ENCODE assay signal across 8 cellular contexts in genomic region chr17:57009737-57010445, GRCh38. TPM values are rescaled to one million over a fixed set of nuclear protein-coding genes. Genes with fewer than 3 reads are reported as not detected.
DNase-seq lines count a peak whose midpoint lies in the region; ATAC-seq and TF ChIP-seq lines count a peak whose summit lies in the region.

No MANE protein-coding gene starts in this region.

- H3K9me3 Mint-ChIP-seq in naive thymus-derived CD4-positive, alpha-beta T cell, result no peaks in the 10 kb centered on the region

- H3K27me3 Mint-ChIP-seq in naive thymus-derived CD4-positive, alpha-beta T cell, result peaks cover 0 to 17% (median 0%) of the 10 kb centered on the region in 5 donors

- POLR2A ChIA-PET in naive thymus-derived CD4-positive, alpha-beta T cell (lab: Charles Lee), result interaction anchor here (0.7 kb wide), 1 partner anchor 10 kb away, joined by 3 read pairs; no protein-coding TSS in a partner anchor

- no peaks in the 10 kb centered on the region for H3K36me3 ChIP-seq in naive thymus-derived CD4-positive, alpha-beta T cell (ENCODE audit: control insufficient read depth in 2 of 3, insufficient read depth in 3 of 3, low read length in 3 of 3)
- H3K36me3 ChIP-seq in stomach, result peaks cover 0 to 23% (median 11%) of the 10 kb centered on the region in 4 donors

- intact Hi-C loops in naive thymus-derived CD4-positive, alpha-beta T cell (cut with micrococcal nuclease), result loop anchor here in 1 of 2 donors (1.0 to 2.0 kb wide), 4 partner anchors 31 to 191 kb away; partner anchors contain the start of genes AKAP1 and SCPEP1
- intact Hi-C loops in stomach (cut with DNase I; ENCODE audit: low total_unique reads), result loop anchor here (10.0 kb wide), 1 partner anchor 45 kb away; no protein-coding TSS in a partner anchor

- peaks cover 0 to 8% (median 0%) of the 10 kb centered on the region in 5 donors for H3K36me3 Mint-ChIP-seq in naive thymus-derived CD4-positive, alpha-beta T cell

- H3K4me1 Mint-ChIP-seq in naive thymus-derived CD4-positive, alpha-beta T cell, result peaks cover 6 to 15% (median 10%) of the 10 kb centered on the region in 7 donors

- H3K4me3 Mint-ChIP-seq in naive thymus-derived CD4-positive, alpha-beta T cell, result peak overlapping the region in 9 of 10 donors; percentile 13 to 84 (median 66)

- H3K27ac ChIP-seq in naive thymus-derived CD4-positive, alpha-beta T cell (ENCODE audit: low read depth, low read length), result no peak overlapping the region
- no peak overlapping the region for H3K27ac ChIP-seq in stomach

- H3K4me3 ChIP-seq in epithelial cell of proximal tubule (ENCODE audit: low read depth, low read length) (peak overlapping the region; percentile 18), stomach (no peak overlapping the region)
- H3K4me3 ChIP-seq in naive thymus-derived CD4-positive, alpha-beta T cell (ENCODE audit: low read length), result no peak overlapping the region

- CTCF ChIA-PET in naive thymus-derived CD4-positive, alpha-beta T cell (lab: Charles Lee), result interaction anchor here (1.0 kb wide), 1 partner anchor 11 kb away, joined by 3 read pairs; no protein-coding TSS in a partner anchor

- H3K4me1 ChIP-seq in naive thymus-derived CD4-positive, alpha-beta T cell (ENCODE audit: control insufficient read depth in 2 of 2, insufficient read depth in 2 of 2, low read length in 2 of 2), result no peaks in the 10 kb centered on the region
- peaks cover 0 to 16% (median 8%) of the 10 kb centered on the region in 4 donors for H3K4me1 ChIP-seq in stomach

- peak; percentile 56 for ATAC-seq in HG03460 (IDR thresholded peaks at IDR 0.05; ENCODE audit: unreplicated experiment)
- peak; percentile 91 for ATAC-seq in naive thymus-derived CD4-positive, alpha-beta T cell

- 25 to 30% (median 27%) methylated on average over 7 of the region's 7 CpGs for WGBS in stomach, 5 donors

- no peaks in the 10 kb centered on the region for H3K9me3 ChIP-seq in naive thymus-derived CD4-positive, alpha-beta T cell (ENCODE audit: control insufficient read depth in 2 of 3, low read length in 3 of 3)
- H3K9me3 ChIP-seq in stomach, result no peaks in the 10 kb centered on the region

- H3K27me3 ChIP-seq in naive thymus-derived CD4-positive, alpha-beta T cell (ENCODE audit: control insufficient read depth in 2 of 2, insufficient read depth in 2 of 2, low read length in 2 of 2), result no peaks in the 10 kb centered on the region
- no peaks in the 10 kb centered on the region for H3K27me3 ChIP-seq in stomach

- H3K27ac Mint-ChIP-seq in naive thymus-derived CD4-positive, alpha-beta T cell, result peak overlapping the region in 3 of 9 donors; percentile 1 to 57 (median 10)

- no peak for TF ChIP-seq POLR2A in stomach (IDR thresholded peaks at IDR 0.05)

- no peak for TF ChIP-seq EP300 in stomach (IDR thresholded peaks at IDR 0.05)

- DNase-seq in NCI-H510A treated with DMSO at 0.1 percent for 48 hours (lab: John Stamatoyannopoulos, UW) (peak; percentile 52), NCI-H510A (lab: John Stamatoyannopoulos, UW) (no peak), NCI-H82 treated with DMSO at 0.1 percent for 48 hours (lab: John Stamatoyannopoulos, UW; ENCODE audit: unreplicated experiment) (peak; percentile 68), epithelial cell of proximal tubule (ENCODE audit: low read depth) (peak; percentile 12), stomach (peak; percentile 69)
- DNase-seq in activated CD8-positive, alpha-beta memory T cell treated with anti-CD3 and anti-CD28 coated beads for 24 hours, result peak; percentile 72
- DNase-seq in naive thymus-derived CD4-positive, alpha-beta T cell, result peak; percentile 10 to 54 (median 41)

- peak; percentile 75 for TF ChIP-seq CTCF in epithelial cell of proximal tubule (conservative IDR thresholded peaks at IDR 0.05; ENCODE audit: low read depth, low read length)
- TF ChIP-seq CTCF in stomach (IDR thresholded peaks at IDR 0.05), result peak in 5 of 7 experiments; percentile 62 to 74 (median 65)

RNA-seq across cellular contexts. Expression of gene SCPEP1, which starts 32.0 kb away (rescaled TPM):
- total RNA-seq in epithelial cell of proximal tubule, result 9.2 and 14.3 TPM in 2 replicates
- total RNA-seq in naive thymus-derived CD4-positive, alpha-beta T cell, result 10 to 100 TPM in 4 of 5 experiments, 1 to 10 TPM in 1; 8.4 to 81.6 (median 27.1) TPM
- polyA plus RNA-seq in naive thymus-derived CD4-positive, alpha-beta T cell, result 10 to 100 TPM; 28.9 to 33.7 TPM
- 10 to 100 TPM in 4 of 5 donors, 1 to 10 TPM in 1; 6.7 to 51.9 (median 46.0) TPM for total RNA-seq in stomach
- 10 to 100 TPM; 24.1 to 74.9 (median 25.7) TPM for polyA plus RNA-seq in stomach

RNA-seq across cellular contexts. Expression of gene COIL, which starts 49.0 kb away (rescaled TPM):
- 15.3 and 19.7 TPM in 2 replicates for total RNA-seq in epithelial cell of proximal tubule
- total RNA-seq in naive thymus-derived CD4-positive, alpha-beta T cell, result 10 to 100 TPM; 13.1 to 22.7 (median 19.0) TPM
- polyA plus RNA-seq in naive thymus-derived CD4-positive, alpha-beta T cell, result 10 to 100 TPM; 13.0 to 18.6 TPM
- total RNA-seq in stomach, result 10 to 100 TPM in 4 of 5 donors, 1 to 10 TPM in 1; 2.3 to 23.1 (median 16.5) TPM
- 10 to 100 TPM in 1 of 3 donors, 1 to 10 TPM in 2; 7.3 to 10.1 (median 7.6) TPM for polyA plus RNA-seq in stomach
